In genomic region chr6:36350681-36351091, GRCh38 we compare ENCODE assay signal across 11 cellular contexts. TPM values are rescaled to one million over a fixed set of nuclear protein-coding genes. Genes with fewer than 3 reads are reported as not detected.
DNase-seq lines count a peak whose midpoint lies in the region; ATAC-seq and TF ChIP-seq lines count a peak whose summit lies in the region.
"Had no signal": no experiment of that assay in that cellular context is flagged by ENCODE, and none has a peak within 500 bp of the region (broad histone marks: within the 10 kb centered on the region; RNA-seq: fewer than 3 reads in every experiment).

No MANE protein-coding gene starts in this region.

- no peak overlapping the region for H3K4me3 ChIP-seq in heart left ventricle
- H3K4me3 ChIP-seq in astrocyte of the spinal cord (ENCODE audit: low read depth, low read length): no peak overlapping the region
- no peak overlapping the region for H3K4me3 ChIP-seq in upper lobe of right lung
- H3K4me3 ChIP-seq: MG63 had no signal

- no peak for TF ChIP-seq POLR2A in heart left ventricle (IDR thresholded peaks at IDR 0.05)

- DNase-seq in heart left ventricle: peak in 1 of 5 donors; percentile 59
- no peak for DNase-seq in Right ventricle myocardium inferior (ENCODE audit: missing footprints)
- peak; percentile 87 for DNase-seq in astrocyte of the spinal cord (ENCODE audit: low read depth, low spot score)
- DNase-seq in left kidney (ENCODE audit: low read depth, low spot score): peak; percentile 46
- peak; percentile 65 for DNase-seq in upper lobe of right lung
- DNase-seq in NAMALWA (ENCODE audit: low spot score): no peak
- no peak for DNase-seq in NCI-H1930 (lab: John Stamatoyannopoulos, UW)
- DNase-seq: MG63 had no signal

- H3K27me3 ChIP-seq in heart left ventricle (peaks cover 0 to 66% (median 8%) of the 10 kb centered on the region in 9 donors), upper lobe of right lung (no peaks in the 10 kb centered on the region)
- H3K27me3 ChIP-seq: MG63 had no signal

- peak overlapping the region in 4 of 12 donors; percentile 3 to 63 (median 10) for H3K27ac ChIP-seq in heart left ventricle
- H3K27ac ChIP-seq in upper lobe of right lung: peak overlapping the region; percentile 55

- WGBS in heart left ventricle, 4 donors: 30 to 52% (median 47%) methylated on average over 9 of the region's 9 CpGs

- intact Hi-C loops in heart left ventricle (cut with DNase I) (loop anchor here in 3 of 10 donors (10.0 kb wide), 1 partner anchor 226 kb away; no protein-coding TSS in a partner anchor), Right ventricle myocardium inferior (cut with DNase I) (no loop called here), upper lobe of right lung (cut with DNase I) (no loop called here)

- H3K9me3 ChIP-seq in heart left ventricle (peaks cover 0 to 8% (median 0%) of the 10 kb centered on the region in 12 donors), upper lobe of right lung (no peaks in the 10 kb centered on the region)
- H3K9me3 ChIP-seq: MG63 had no signal

- TF ChIP-seq CTCF in heart left ventricle (IDR thresholded peaks at IDR 0.05) (no peak), astrocyte of the spinal cord (IDR thresholded peaks at IDR 0.05; ENCODE audit: low read depth, low read length) (no peak), upper lobe of right lung (IDR thresholded peaks at IDR 0.05) (no peak)

- in situ Hi-C loops in astrocyte of the spinal cord (cut with HindIII; ENCODE audit: low sequenced_read_pairs): no loop called here

- peaks cover 0 to 24% (median 12%) of the 10 kb centered on the region in 12 donors for H3K4me1 ChIP-seq in heart left ventricle
- H3K4me1 ChIP-seq in upper lobe of right lung: no peaks in the 10 kb centered on the region

- ATAC-seq in heart left ventricle (peak; percentile 20 to 90 (median 72)), Right ventricle myocardium inferior (no peak), upper lobe of right lung (peak; percentile 58), GM21528 (IDR thresholded peaks at IDR 0.05; ENCODE audit: low FRiP score, unreplicated experiment) (no peak)

- H3K36me3 ChIP-seq in heart left ventricle (no peaks in the 10 kb centered on the region), upper lobe of right lung (no peaks in the 10 kb centered on the region)
- H3K36me3 ChIP-seq: MG63 had no signal

RNA-seq across cellular contexts. Expression of gene BNIP5, which starts 14.0 kb away (rescaled TPM):
- total RNA-seq in heart left ventricle (not detected), Right ventricle myocardium inferior (not detected), upper lobe of right lung (not detected)
- not detected for polyA plus RNA-seq in heart left ventricle
- total RNA-seq: dermis microvascular lymphatic vessel endothelial cell, mesenteric fat pad had no signal

RNA-seq across cellular contexts. Expression of gene ETV7, which starts 36.8 kb away (rescaled TPM):
- 1 to 10 TPM in 2 of 9 donors, under 1 TPM in 2, not detected in 5; 0.17 to 5.1 (median 1.2) TPM for total RNA-seq in heart left ventricle
- polyA plus RNA-seq in heart left ventricle: under 1 TPM; 0.06 to 0.30 TPM
- total RNA-seq in Right ventricle myocardium inferior: 0.38 TPM
- 6.3 TPM for total RNA-seq in upper lobe of right lung

Comparison
In these comparisons a context has a peak if more than half of its experiments do, and no peak if none do; other contexts are left out.
1. ATAC-seq: peak in heart left ventricle (4 of 4) and upper lobe of right lung (single experiment); none in Right ventricle myocardium inferior (single experiment) and GM21528 (single experiment).
2. DNase-seq: peak in astrocyte of the spinal cord (single experiment), left kidney (single experiment) and upper lobe of right lung (single experiment); none in Right ventricle myocardium inferior (single experiment), NAMALWA (single experiment) and NCI-H1930 (0 of 2).